Comparison of ENCODE assay signal across 8 cellular contexts in the genomic region with DNA sequence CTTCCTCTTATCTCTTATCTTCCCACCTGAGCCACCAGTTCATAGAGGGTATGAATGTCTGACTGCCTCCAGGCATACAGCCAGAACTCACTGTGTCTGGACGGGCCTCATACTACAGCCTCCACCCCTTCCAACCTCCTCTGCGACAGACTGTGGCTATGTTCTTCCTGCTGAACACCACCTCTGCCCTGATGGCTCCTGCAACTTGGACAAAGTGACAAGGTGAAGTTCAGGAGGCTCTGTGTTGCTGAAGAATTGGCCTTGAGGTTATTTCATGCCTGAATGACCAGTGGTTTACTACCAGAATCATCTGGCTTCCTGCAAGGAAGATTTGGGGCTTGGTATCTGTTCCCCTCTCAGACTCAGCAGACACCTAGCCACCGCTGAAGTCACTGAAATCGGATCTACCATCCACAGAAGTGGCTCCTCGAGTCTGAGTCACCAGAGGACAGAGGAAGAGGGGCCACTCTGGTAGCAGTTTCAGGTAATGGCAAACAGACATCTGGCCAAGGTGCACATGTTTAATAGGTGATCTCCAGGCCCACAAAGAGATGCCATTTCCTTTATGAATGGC. TPM values are rescaled to one million over a fixed set of nuclear protein-coding genes. Genes with fewer than 3 reads are reported as not detected.
DNase-seq lines count a peak whose midpoint lies in the region; ATAC-seq and TF ChIP-seq lines count a peak whose summit lies in the region.

No MANE protein-coding gene starts in this region.

- peak overlapping the region; percentile 36; the same call in 1 of the 2 replicates for H3K9ac ChIP-seq in Karpas-422 (ENCODE audit: low read length)

- peak overlapping the region; percentile 40 for H3K4me2 ChIP-seq in Karpas-422 (ENCODE audit: low read depth, low read length, poor library complexity, severe bottlenecking)

- WGBS in prostate gland: 59% methylated on average over 5 of the region's 5 CpGs

- H3K9me3 ChIP-seq in Karpas-422 (ENCODE audit: low read length): no peaks in the 10 kb centered on the region
- H3K9me3 ChIP-seq in prostate gland: no peaks in the 10 kb centered on the region

- H3K27ac ChIP-seq in Karpas-422 (ENCODE audit: low read length) (peak overlapping the region; percentile 80), prostate gland (no peak overlapping the region)

- TF ChIP-seq POLR2A in prostate gland (IDR thresholded peaks at IDR 0.05): no peak

- intact Hi-C loops in prostate gland (cut with DNase I): no loop called here

- H3K36me3 ChIP-seq in Karpas-422 (ENCODE audit: insufficient read depth, low read length) (no peaks in the 10 kb centered on the region; the same call in 1 of the 2 replicates), prostate gland (peaks cover 0 to 11% of the 10 kb centered on the region in 2 donors)

- no peaks in the 10 kb centered on the region for H3K9me2 ChIP-seq in Karpas-422 (replicated peaks; ENCODE audit: insufficient read depth, low read length)

- peak; percentile 76 for ATAC-seq in GM21390 (IDR thresholded peaks at IDR 0.05; ENCODE audit: unreplicated experiment)

- H3K4me1 ChIP-seq in Karpas-422 (ENCODE audit: low read length) (peaks cover 38% of the 10 kb centered on the region), prostate gland (replicated peaks) (peaks cover 8% of the 10 kb centered on the region)

- no peaks in the 10 kb centered on the region for H4K20me1 ChIP-seq in Karpas-422 (ENCODE audit: insufficient read depth, low read depth, low read length)

- peak overlapping the region; percentile 7 to 58 (median 21) for H3K4me3 Mint-ChIP-seq in immature natural killer cell

- no peak overlapping the region for H2AFZ ChIP-seq in Karpas-422 (ENCODE audit: low read length)

- H3K9me3 Mint-ChIP-seq in immature natural killer cell: no peaks in the 10 kb centered on the region

- DNase-seq in DMS79 treated with DMSO at 0.1 percent for 48 hours (lab: John Stamatoyannopoulos, UW): peak; percentile 45
- DNase-seq in Karpas-422: peak; percentile 69
- DNase-seq in immature natural killer cell: peak in 1 of 3 donors; percentile 14
- DNase-seq in cortex of kidney (lab: John Stamatoyannopoulos, UW): no peak
- DNase-seq in hippocampal formation (lab: John Stamatoyannopoulos, UW): no peak
- DNase-seq in prostate gland (ENCODE audit: low spot score): no peak
- no peak for DNase-seq in LoVo (ENCODE audit: low spot score)

- peaks cover 47% of the 10 kb centered on the region for H3K79me2 ChIP-seq in Karpas-422 (ENCODE audit: low read length)

- H3K4me1 Mint-ChIP-seq in immature natural killer cell: peaks cover 44 to 47% of the 10 kb centered on the region in 2 donors

- no peak for TF ChIP-seq CTCF in prostate gland (IDR thresholded peaks at IDR 0.05)

- H3K27ac Mint-ChIP-seq in immature natural killer cell: peak overlapping the region; percentile 77 to 93 (median 90)

- H3K27me3 Mint-ChIP-seq in immature natural killer cell (ENCODE audit: low read depth in 3 of 3): no peaks in the 10 kb centered on the region

- no peaks in the 10 kb centered on the region for H3K27me3 ChIP-seq in Karpas-422 (ENCODE audit: low read length)
- no peaks in the 10 kb centered on the region for H3K27me3 ChIP-seq in prostate gland (replicated peaks; ENCODE audit: insufficient read depth)

- H3K4me3 ChIP-seq in Karpas-422 (ENCODE audit: low read length): no peak overlapping the region
- H3K4me3 ChIP-seq in prostate gland: no peak overlapping the region

- H3K36me3 Mint-ChIP-seq in immature natural killer cell: peaks cover 4 to 16% (median 7%) of the 10 kb centered on the region in 3 donors

RNA-seq across cellular contexts. Expression of a gene that starts 14.2 kb away (rescaled TPM):
- 87.3 and 89.6 TPM in 2 replicates for total RNA-seq in Karpas-422 (2014; rRNA removed; shearing (Covaris generic); ENCODE audit: low replicate concordance)
- polyA plus RNA-seq in immature natural killer cell: 10 to 100 TPM; 26.0 to 48.4 (median 32.0) TPM
- total RNA-seq in prostate gland: 10 to 100 TPM; 44.6 to 98.5 TPM

RNA-seq across cellular contexts. Expression of a gene that starts 16.0 kb away (rescaled TPM):
- 37.1 and 54.9 TPM in 2 replicates for total RNA-seq in Karpas-422 (2014; rRNA removed; shearing (Covaris generic); ENCODE audit: low replicate concordance)
- 100 to 1,000 TPM; 115 to 181 (median 141) TPM for polyA plus RNA-seq in immature natural killer cell
- 100 to 1,000 TPM; 101 to 103 TPM for total RNA-seq in prostate gland

RNA-seq across cellular contexts. Expression of a gene that starts 30.7 kb away (rescaled TPM):
- 5.2 and 7.3 TPM in 2 replicates for total RNA-seq in Karpas-422 (2014; rRNA removed; shearing (Covaris generic); ENCODE audit: low replicate concordance)
- polyA plus RNA-seq in immature natural killer cell: not detected
- 10 to 100 TPM; 40.5 to 59.8 TPM for total RNA-seq in prostate gland

RNA-seq across cellular contexts. Expression of a gene that starts 32.7 kb away (rescaled TPM):
- total RNA-seq in Karpas-422 (2014; rRNA removed; shearing (Covaris generic); ENCODE audit: low replicate concordance): 73.7 and 78.8 TPM in 2 replicates
- 10 to 100 TPM; 38.3 to 42.0 (median 40.9) TPM for polyA plus RNA-seq in immature natural killer cell
- 10 to 100 TPM; 48.5 to 91.4 TPM for total RNA-seq in prostate gland

RNA-seq across cellular contexts. Expression of a gene that starts 44.5 kb away (rescaled TPM):
- 3.3 and 4.3 TPM in 2 replicates for total RNA-seq in Karpas-422 (2014; rRNA removed; shearing (Covaris generic); ENCODE audit: low replicate concordance)
- not detected for polyA plus RNA-seq in immature natural killer cell
- 100 to 1,000 TPM; 219 to 229 TPM for total RNA-seq in prostate gland

Comparison
In these comparisons a context has a peak if more than half of its experiments do, and no peak if none do; other contexts are left out.
1. DNase-seq: peak in DMS79 treated with DMSO at 0.1 percent for 48 hours (single experiment) and Karpas-422 (single experiment); none in cortex of kidney (single experiment), hippocampal formation (0 of 2), prostate gland (single experiment) and LoVo (single experiment).